Comparison of ENCODE assay signal across 9 cellular contexts in the genomic region with DNA sequence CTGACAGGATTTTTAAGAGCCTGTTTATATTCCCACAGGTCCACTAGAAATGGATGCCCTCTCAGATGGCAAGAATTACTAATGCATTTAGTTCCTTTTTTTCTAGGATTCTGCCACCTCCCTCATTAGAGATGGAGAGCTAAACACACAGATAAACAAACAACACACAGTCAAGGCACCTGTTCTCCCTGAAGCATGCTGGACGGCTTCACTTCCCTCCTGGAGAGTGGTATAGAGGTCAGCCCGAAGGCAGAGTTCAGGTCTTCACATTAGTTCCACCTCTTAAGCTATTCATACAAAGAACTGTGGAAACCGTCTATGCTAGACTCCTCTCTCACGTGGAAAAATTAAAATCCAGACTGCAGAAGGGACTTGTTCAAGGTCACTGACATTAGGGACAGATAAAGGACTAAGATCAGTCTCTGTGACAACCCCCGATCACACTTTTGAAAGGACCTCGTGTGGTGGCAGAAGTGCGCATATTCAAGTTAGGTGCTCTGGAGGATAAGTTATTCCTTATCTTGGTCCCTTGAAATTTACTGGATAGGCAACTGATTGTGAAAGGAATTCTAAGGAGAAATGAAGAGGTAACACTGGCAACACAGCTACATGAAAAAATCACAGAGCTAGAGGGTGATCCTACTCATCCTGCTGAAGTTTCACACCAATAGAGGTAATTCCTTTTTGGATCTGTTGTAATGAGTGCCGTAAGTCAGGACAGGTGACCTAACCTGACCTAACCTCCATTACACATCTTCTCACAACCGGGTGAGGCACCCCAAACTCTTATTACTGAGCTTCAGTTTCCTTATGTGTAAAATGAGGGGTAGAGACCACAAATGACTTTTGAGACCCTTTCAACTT.
A peak's percentile ranks its signal among the peaks of the same experiment; 100 is the strongest.
DNase-seq lines count a peak whose midpoint lies in the region; ATAC-seq and TF ChIP-seq lines count a peak whose summit lies in the region.
"Had no signal": no experiment of that assay in that cellular context is flagged by ENCODE, and none has a peak within 500 bp of the region (broad histone marks: within the 10 kb centered on the region; RNA-seq: fewer than 3 reads in every experiment).

No MANE protein-coding gene starts in this region.

- TF ChIP-seq CTCF in fibroblast of lung (conservative IDR thresholded peaks at IDR 0.05 in 1 of 2, IDR thresholded peaks at IDR 0.05 in 1 of 2; ENCODE audit: low read depth in 1 of 2, low read length in 2 of 2) (no peak), A673 (conservative IDR thresholded peaks at IDR 0.05; ENCODE audit: low read depth, low read length) (no peak)

- H3K9me3 ChIP-seq in fibroblast of lung (ENCODE audit: control insufficient read depth, insufficient read depth, low read depth, low read length) = no peaks in the 10 kb centered on the region
- no peaks in the 10 kb centered on the region for H3K9me3 ChIP-seq in A673 (ENCODE audit: low read depth, low read length, poor library complexity, severe bottlenecking)

- H3K36me3 ChIP-seq in fibroblast of lung (ENCODE audit: control insufficient read depth, insufficient read depth, low read length) (no peaks in the 10 kb centered on the region), A673 (ENCODE audit: insufficient read depth, low read length, poor library complexity, severe bottlenecking) (no peaks in the 10 kb centered on the region)

- POLR2A ChIA-PET in A673 (lab: Charles Lee; ENCODE audit: low non-redundant PET) = interaction anchor here (0.6 kb wide), 2 partner anchors 411 to 983 kb away, joined by 3 read pairs; no protein-coding TSS in a partner anchor

- no peak overlapping the region for H3K9ac ChIP-seq in fibroblast of lung (ENCODE audit: insufficient read depth, low read length)

- DNase-seq in fibroblast of lung (ENCODE audit: low read depth in 2 of 2) (no peak), NCI-H146 treated with DMSO at 0.1 percent for 48 hours (lab: John Stamatoyannopoulos, UW; ENCODE audit: unreplicated experiment) (no peak), A673 (ENCODE audit: low spot score) (no peak), AG08396 (ENCODE audit: low spot score) (no peak)
- DNase-seq: activated effector memory CD4-positive, alpha-beta T cell treated with anti-CD3 and anti-CD28 coated beads, Interleukin-2, amount 50 U/mL, for 16 hours; stimulated activated naive CD4-positive, alpha-beta T cell treated with Interleukin-2 at 50 U/mL for 16 hours had no signal

- H2AFZ ChIP-seq in fibroblast of lung (ENCODE audit: low read length) = no peak overlapping the region

- H3K27ac ChIP-seq in fibroblast of lung (ENCODE audit: insufficient read depth, low read length) (peak overlapping the region; percentile 9), A673 (ENCODE audit: low read depth, low read length, poor library complexity, severe bottlenecking) (no peak overlapping the region)

- H3K4me1 ChIP-seq in fibroblast of lung (ENCODE audit: control insufficient read depth, extremely low read depth, insufficient read depth, low read length) = peaks cover 28% of the 10 kb centered on the region
- H3K4me1 ChIP-seq in A673 (ENCODE audit: insufficient read depth, low read length, poor library complexity, severe bottlenecking) = peaks cover 52% of the 10 kb centered on the region

- CTCF ChIA-PET in A673 (lab: Charles Lee) = no interaction called here

- H3K4me3 ChIP-seq in fibroblast of lung (replicated peaks in 1 of 4; ENCODE audit: control extremely low read depth in 1 of 4, insufficient read depth in 1 of 4, low read depth in 3 of 4, low read length in 4 of 4) (no peak overlapping the region), A673 (ENCODE audit: low read depth, low read length, poor library complexity, severe bottlenecking) (no peak overlapping the region)

- intact Hi-C loops in A673 (cut with micrococcal nuclease; ENCODE audit: unreplicated experiment) = no loop called here

- ATAC-seq in GM18870 (IDR thresholded peaks at IDR 0.05; ENCODE audit: unreplicated experiment) (peak; percentile 41), GM21529 (IDR thresholded peaks at IDR 0.05; ENCODE audit: unreplicated experiment) (peak; percentile 43), HG03442 (IDR thresholded peaks at IDR 0.05; ENCODE audit: unreplicated experiment) (peak; percentile 41)

- peaks cover 68% of the 10 kb centered on the region for H3K79me2 ChIP-seq in fibroblast of lung (ENCODE audit: control insufficient read depth, insufficient read depth, low read length)

- BruUV-seq in A673 (replicated peaks; lab: Mats Ljungman, UMichigan) = no TSS peak

- H3K4me2 ChIP-seq in fibroblast of lung (ENCODE audit: extremely low read depth, insufficient read depth, low read length) = peak overlapping the region; percentile 15

- H4K20me1 ChIP-seq in fibroblast of lung (ENCODE audit: control insufficient read depth, extremely low read depth, insufficient read depth, low read length) = no peaks in the 10 kb centered on the region

- no peaks in the 10 kb centered on the region for H3K27me3 ChIP-seq in fibroblast of lung (ENCODE audit: control insufficient read depth, insufficient read depth, low read length)
- H3K27me3 ChIP-seq in A673 (replicated peaks; ENCODE audit: insufficient read depth, low read depth, low read length, poor library complexity) = no peaks in the 10 kb centered on the region
